ENCODE assay signal across 9 cellular contexts in the genomic region with DNA sequence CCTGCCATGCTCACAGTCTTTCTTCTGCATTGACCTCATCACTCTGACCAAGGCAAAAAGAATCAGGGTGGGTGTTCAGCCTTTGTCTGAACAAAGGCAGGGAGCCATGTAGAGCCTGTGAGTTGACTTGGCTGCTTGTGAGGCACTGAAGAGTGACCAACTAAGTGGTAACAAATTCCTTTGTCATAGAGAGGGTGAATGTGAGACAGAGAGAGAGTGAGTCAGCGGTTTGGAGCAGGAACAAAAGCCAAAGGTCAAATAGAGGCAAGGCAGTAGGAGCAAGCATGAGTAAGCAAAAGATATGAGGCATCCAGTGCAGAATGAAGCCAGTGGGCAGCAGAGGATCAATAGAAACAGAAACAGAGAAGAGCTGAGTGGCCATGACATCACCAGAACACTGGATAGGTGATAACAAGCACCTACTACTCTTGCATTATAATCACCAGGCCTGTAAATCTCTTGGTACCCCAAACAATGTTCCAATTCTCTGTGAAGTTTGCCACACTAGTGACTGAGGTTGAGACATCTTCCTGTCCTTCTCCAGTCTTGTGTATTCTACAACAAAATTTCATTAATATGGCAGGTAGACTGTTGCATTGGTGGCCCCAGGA.
DNase-seq lines count a peak whose midpoint lies in the region; ATAC-seq and TF ChIP-seq lines count a peak whose summit lies in the region.
"Had no signal": no experiment of that assay in that cellular context is flagged by ENCODE, and none has a peak within 500 bp of the region (broad histone marks: within the 10 kb centered on the region; RNA-seq: fewer than 3 reads in every experiment).

No MANE protein-coding gene starts in this region.

- no peaks in the 10 kb centered on the region for H3K4me1 ChIP-seq in psoas muscle

- ATAC-seq in HG02571 (IDR thresholded peaks at IDR 0.05; ENCODE audit: unreplicated experiment) (peak; percentile 78), psoas muscle (peak; percentile 37 to 83 (median 60))

- H3K27me3 ChIP-seq in psoas muscle (ENCODE audit: insufficient read depth in 3 of 3, low read length in 2 of 3), result no peaks in the 10 kb centered on the region

- no peaks in the 10 kb centered on the region for H3K36me3 Mint-ChIP-seq in activated CD4-positive, alpha-beta T cell treated with anti-CD3 and anti-CD28 coated beads, Interleukin-2, amount 10 ng/mL, durations not matched to agents 7 days and 5 days (ENCODE audit: low read depth)

- CTCF ChIA-PET in activated CD4-positive, alpha-beta T cell treated with anti-CD3 and anti-CD28 coated beads, Interleukin-2, amount 10 ng/mL, durations not matched to agents 7 days and 5 days (lab: Charles Lee), result no interaction called here

- POLR2A ChIA-PET in activated CD4-positive, alpha-beta T cell treated with anti-CD3 and anti-CD28 coated beads, Interleukin-2, amount 10 ng/mL, durations not matched to agents 7 days and 5 days (lab: Charles Lee), result no interaction called here

- no peak overlapping the region for H3K4me3 Mint-ChIP-seq in activated CD4-positive, alpha-beta T cell treated with anti-CD3 and anti-CD28 coated beads, Interleukin-2, amount 10 ng/mL, durations not matched to agents 7 days and 5 days

- H3K4me1 Mint-ChIP-seq in activated CD4-positive, alpha-beta T cell treated with anti-CD3 and anti-CD28 coated beads, Interleukin-2, amount 10 ng/mL, durations not matched to agents 7 days and 5 days, result no peaks in the 10 kb centered on the region

- 39 to 59% (median 46%) methylated on average over 1 of the region's 1 CpG for WGBS in psoas muscle, 3 donors

- no peaks in the 10 kb centered on the region for H3K9me3 ChIP-seq in psoas muscle

- H3K4me3 ChIP-seq in GM12865 (ENCODE audit: low read depth, low read length) (no peak overlapping the region), psoas muscle (no peak overlapping the region)
- H3K4me3 ChIP-seq: SK-N-MC had no signal

- DNase-seq in GM12865 (ENCODE audit: low read depth) (peak; percentile 27), NCI-H226 (peak; percentile 50), epithelial cell of prostate (ENCODE audit: low read depth, low spot score) (peak; percentile 91), psoas muscle (peak in 1 of 2 donors; percentile 14), cortex of kidney (lab: John Stamatoyannopoulos, UW) (no peak)
- DNase-seq in stimulated activated CD4-positive, alpha-beta T cell treated with anti-CD3 and anti-CD28 coated beads, Interleukin-2, amount 100 ng/mL, for 48 hours, result no peak
- no peak for DNase-seq in activated CD4-positive, alpha-beta T cell treated with anti-CD3 and anti-CD28 coated beads, Interleukin-2, amount 10 ng/mL, durations not matched to agents 7 days and 5 days

- H3K9me3 Mint-ChIP-seq in activated CD4-positive, alpha-beta T cell treated with anti-CD3 and anti-CD28 coated beads, Interleukin-2, amount 10 ng/mL, durations not matched to agents 7 days and 5 days, result no peaks in the 10 kb centered on the region

- TF ChIP-seq CTCF in GM12865 (IDR thresholded peaks at IDR 0.05; ENCODE audit: insufficient read depth, low read depth, low read length, missing control alignments) (no peak), psoas muscle (IDR thresholded peaks at IDR 0.05) (no peak)

- H3K27ac Mint-ChIP-seq in activated CD4-positive, alpha-beta T cell treated with anti-CD3 and anti-CD28 coated beads, Interleukin-2, amount 10 ng/mL, durations not matched to agents 7 days and 5 days, result no peak overlapping the region

- no peaks in the 10 kb centered on the region for H3K36me3 ChIP-seq in psoas muscle (ENCODE audit: insufficient read depth in 1 of 2, low read depth in 1 of 2)

- H3K27me3 Mint-ChIP-seq in activated CD4-positive, alpha-beta T cell treated with anti-CD3 and anti-CD28 coated beads, Interleukin-2, amount 10 ng/mL, durations not matched to agents 7 days and 5 days, result no peaks in the 10 kb centered on the region

- peak overlapping the region; percentile 79 for H3K27ac ChIP-seq in epithelial cell of prostate
- H3K27ac ChIP-seq in psoas muscle, result no peak overlapping the region
- H3K27ac ChIP-seq: SK-N-MC had no signal

- intact Hi-C loops in psoas muscle (cut with DNase I), result no loop called here

Comparison
In these comparisons a context has a peak if more than half of its experiments do, and no peak if none do; other contexts are left out.
1. DNase-seq: peak in GM12865 (single experiment), NCI-H226 (single experiment) and epithelial cell of prostate (single experiment); none in stimulated activated CD4-positive, alpha-beta T cell treated with anti-CD3 and anti-CD28 coated beads, Interleukin-2, amount 100 ng/mL, for 48 hours (0 of 2), activated CD4-positive, alpha-beta T cell treated with anti-CD3 and anti-CD28 coated beads, Interleukin-2, amount 10 ng/mL, durations not matched to agents 7 days and 5 days (single experiment) and cortex of kidney (single experiment).